ENCODE assay signal across 21 cellular contexts in the genomic region with DNA sequence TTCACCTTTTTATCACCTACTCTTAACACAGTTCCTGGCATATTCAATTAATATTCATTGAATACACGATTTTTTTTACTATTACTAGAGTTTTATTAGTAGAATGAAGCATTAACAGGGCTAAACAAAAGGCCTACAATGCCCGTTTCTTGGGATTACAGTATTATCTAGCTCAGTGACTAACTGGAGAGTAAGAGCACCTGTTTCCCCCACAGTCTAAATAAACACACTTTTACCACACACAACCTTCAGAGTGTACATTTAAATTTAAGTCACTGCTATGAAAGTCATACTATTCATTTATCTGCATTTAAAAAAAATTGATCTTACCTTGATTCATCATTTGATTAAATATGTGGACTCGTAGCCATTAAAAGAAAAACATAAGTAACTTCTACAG.
DNase-seq lines count a peak whose midpoint lies in the region; ATAC-seq, FAIRE-seq and TF ChIP-seq lines count a peak whose summit lies in the region.
"Had no signal": no experiment of that assay in that cellular context is flagged by ENCODE, and none has a peak within 500 bp of the region (broad histone marks: within the 10 kb centered on the region; RNA-seq: fewer than 3 reads in every experiment).

No MANE protein-coding gene starts in this region.

- no peak overlapping the region for H3K4me2 ChIP-seq in OCI-LY1 (ENCODE audit: low read length)
- H3K4me2 ChIP-seq: A549 had no signal

- no peak for DNase-seq in cardiac muscle cell (ENCODE audit: low read depth in 1 of 2, low spot score in 1 of 2)
- DNase-seq in right atrium auricular region (ENCODE audit: low spot score) = no peak
- no peak for DNase-seq in occipital lobe (lab: John Stamatoyannopoulos, UW)
- no peak for DNase-seq in SK-N-DZ (ENCODE audit: low spot score)
- DNase-seq: 8988T; ACHN; C1 segment of cervical spinal cord; Calu3; CD4-positive, alpha-beta memory T cell; COR-L47; DMS153; DND-41; GM23248; H7; HCEC 1CT had no signal

- ATAC-seq in GM21526 (IDR thresholded peaks at IDR 0.05; ENCODE audit: low FRiP score, unreplicated experiment) = no peak

- H3K27ac ChIP-seq in cardiac muscle cell (peak overlapping the region; percentile 25), right atrium auricular region (no peak overlapping the region), OCI-LY1 (ENCODE audit: low read depth, low read length, poor library complexity, severe bottlenecking) (no peak overlapping the region)
- H3K27ac ChIP-seq: A549, GM23248 had no signal

- peaks cover 3% of the 10 kb centered on the region; the same call in 1 of the 2 replicates for H3K9me2 ChIP-seq in OCI-LY1 (ENCODE audit: low read depth, low read length)

- no peaks in the 10 kb centered on the region for H3K9me3 ChIP-seq in cardiac muscle cell (ENCODE audit: low read depth)
- H3K9me3 ChIP-seq in right atrium auricular region = no peaks in the 10 kb centered on the region
- H3K9me3 ChIP-seq in OCI-LY1 (ENCODE audit: low read length) = no peaks in the 10 kb centered on the region
- H3K9me3 ChIP-seq: A549 had no signal

- H3K9ac ChIP-seq in OCI-LY1 (ENCODE audit: low read length) = no peak overlapping the region
- H3K9ac ChIP-seq: GM23248 had no signal

- H2AFZ ChIP-seq in OCI-LY1 (ENCODE audit: low read length) = 0 out of 2 replicates have a peak overlapping the region, but pooled peaks have one; percentile 52
- H2AFZ ChIP-seq: GM23248 had no signal

- H3K79me2 ChIP-seq in OCI-LY1 (ENCODE audit: insufficient read depth, low read length) = no peaks in the 10 kb centered on the region

- H3K27me3 ChIP-seq in cardiac muscle cell (no peaks in the 10 kb centered on the region), right atrium auricular region (no peaks in the 10 kb centered on the region), OCI-LY1 (ENCODE audit: insufficient read depth, low read length) (no peaks in the 10 kb centered on the region)

- H3K36me3 ChIP-seq in cardiac muscle cell (peaks cover 41% of the 10 kb centered on the region), right atrium auricular region (peaks cover 4% of the 10 kb centered on the region), OCI-LY1 (ENCODE audit: insufficient read depth, low read length) (no peaks in the 10 kb centered on the region)

- no peaks in the 10 kb centered on the region for H4K20me1 ChIP-seq in OCI-LY1 (ENCODE audit: insufficient read depth, low read length)

- TF ChIP-seq CTCF in cardiac muscle cell (IDR thresholded peaks at IDR 0.05; ENCODE audit: low read depth, low read length) (no peak), right atrium auricular region (IDR thresholded peaks at IDR 0.05) (no peak), OCI-LY1 (IDR thresholded peaks at IDR 0.05; ENCODE audit: low read length) (no peak)

- H3K4me1 ChIP-seq in cardiac muscle cell (ENCODE audit: low read depth) = peaks cover 20% of the 10 kb centered on the region
- H3K4me1 ChIP-seq in right atrium auricular region = no peaks in the 10 kb centered on the region
- H3K4me1 ChIP-seq in OCI-LY1 (ENCODE audit: insufficient read depth, low read length, severe bottlenecking) = no peaks in the 10 kb centered on the region

- H3F3A ChIP-seq in OCI-LY1 (ENCODE audit: insufficient read depth, low read length) = no peaks in the 10 kb centered on the region

- H3K4me3 ChIP-seq in cardiac muscle cell (no peak overlapping the region), right atrium auricular region (no peak overlapping the region), OCI-LY1 (ENCODE audit: low read depth, low read length, poor library complexity, severe bottlenecking) (no peak overlapping the region)
- H3K4me3 ChIP-seq: A549, GM23248 had no signal

- peak; percentile 58 for FAIRE-seq in islet of Langerhans (lab: Jason Lieb, UNC)
- FAIRE-seq: A549, GM12892, H1 had no signal
